In the genomic region with DNA sequence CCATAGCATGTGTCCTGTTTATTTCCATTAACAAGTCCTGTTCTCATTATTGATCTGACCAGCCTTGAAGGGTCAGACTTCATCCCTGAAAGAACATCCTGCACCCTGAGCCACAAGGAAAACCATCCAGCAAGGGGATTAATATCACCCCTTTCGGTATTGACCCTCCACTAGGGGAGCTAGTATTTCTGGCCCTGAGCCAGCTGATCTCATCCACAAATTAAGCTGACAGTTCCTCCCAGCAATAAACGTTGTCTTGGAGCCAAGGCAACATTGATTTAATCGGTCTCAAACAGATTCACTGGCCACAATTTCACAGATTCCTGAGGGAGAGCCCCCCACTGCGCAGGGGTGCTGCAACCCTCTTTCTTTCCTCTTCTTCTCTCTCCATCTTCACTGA, we compare ENCODE assay signal across 9 cellular contexts.
DNase-seq lines count a peak whose midpoint lies in the region; ATAC-seq and TF ChIP-seq lines count a peak whose summit lies in the region.
"Had no signal": no experiment of that assay in that cellular context is flagged by ENCODE, and none has a peak within 500 bp of the region (broad histone marks: within the 10 kb centered on the region; RNA-seq: fewer than 3 reads in every experiment).

No MANE protein-coding gene starts in this region.

- peak; percentile 33 to 35 for DNase-seq in SHP77 (lab: John Stamatoyannopoulos, UW)
- no peak for DNase-seq in SHP77 treated with DMSO at 0.1 percent for 48 hours (lab: John Stamatoyannopoulos, UW)
- DNase-seq in WTC11 (ENCODE audit: low spot score): peak; percentile 22
- DNase-seq in retinal pigment epithelial cell (ENCODE audit: low read depth): no peak
- DNase-seq in activated CD4-positive, alpha-beta T cell treated with anti-CD3 and anti-CD28 coated beads for 4 hours: no peak
- DNase-seq in dorsolateral prefrontal cortex: no peak
- DNase-seq in gastrocnemius medialis: no peak

- H3K4me3 ChIP-seq in retinal pigment epithelial cell (ENCODE audit: low read length): no peak overlapping the region
- no peak overlapping the region for H3K4me3 ChIP-seq in dorsolateral prefrontal cortex
- no peak overlapping the region for H3K4me3 ChIP-seq in gastrocnemius medialis
- H3K4me3 ChIP-seq: ascending aorta had no signal

- in situ Hi-C loops in gastrocnemius medialis (cut with MboI; ENCODE audit: low sequenced_read_pairs in 4 of 4): no loop called here

- POLR2A ChIA-PET in WTC11 (lab: Charles Lee): no interaction called here

- H3K27me3 Mint-ChIP-seq in WTC11 (ENCODE audit: low read depth): no peaks in the 10 kb centered on the region

- TF ChIP-seq POLR2A in gastrocnemius medialis (IDR thresholded peaks at IDR 0.05): no peak

- CTCF ChIA-PET in WTC11 (lab: Charles Lee): interaction anchor here (0.5 to 1.2 kb wide), 22 partner anchors 9 to 1043 kb away, joined by 3 to 9 read pairs (median 4); no protein-coding TSS in a partner anchor

- H3K27ac ChIP-seq in dorsolateral prefrontal cortex (no peak overlapping the region), gastrocnemius medialis (no peak overlapping the region)
- H3K27ac ChIP-seq: ascending aorta had no signal

- H3K4me3 Mint-ChIP-seq in WTC11: no peak overlapping the region

- H3K4me1 ChIP-seq in gastrocnemius medialis: no peaks in the 10 kb centered on the region
- H3K4me1 ChIP-seq: ascending aorta had no signal

- H3K9me3 ChIP-seq in gastrocnemius medialis: no peaks in the 10 kb centered on the region
- H3K9me3 ChIP-seq: ascending aorta had no signal

- ATAC-seq in WTC11 (peak; percentile 86), gastrocnemius medialis (no peak)

- no peaks in the 10 kb centered on the region for H3K36me3 ChIP-seq in gastrocnemius medialis
- H3K36me3 ChIP-seq: ascending aorta had no signal

- H3K27ac Mint-ChIP-seq in WTC11: no peak overlapping the region

- no peaks in the 10 kb centered on the region for H3K36me3 Mint-ChIP-seq in WTC11

- no peaks in the 10 kb centered on the region for H3K27me3 ChIP-seq in dorsolateral prefrontal cortex
- H3K27me3 ChIP-seq in gastrocnemius medialis: no peaks in the 10 kb centered on the region
- H3K27me3 ChIP-seq: ascending aorta had no signal

- TF ChIP-seq CTCF in LNCAP (IDR thresholded peaks at IDR 0.05) (peak; percentile 15; the same call in 1 of the 2 replicates), WTC11 (IDR thresholded peaks at IDR 0.05) (no peak), retinal pigment epithelial cell (conservative IDR thresholded peaks at IDR 0.05; ENCODE audit: low read depth, low read length) (peak; percentile 48), dorsolateral prefrontal cortex (IDR thresholded peaks at IDR 0.05 in 54 of 56, conservative IDR thresholded peaks at IDR 0.05 in 2 of 56; ENCODE audit: low read depth in 1 of 56, partially characterized antibody in 56 of 56) (peak in 1 of 56 donors; percentile 11), gastrocnemius medialis (IDR thresholded peaks at IDR 0.05 in 4 of 5, conservative IDR thresholded peaks at IDR 0.05 in 1 of 5) (no peak)

- H3K9me3 Mint-ChIP-seq in WTC11: peaks cover 5% of the 10 kb centered on the region

- H3K4me1 Mint-ChIP-seq in WTC11: no peaks in the 10 kb centered on the region

- intact Hi-C loops in dorsolateral prefrontal cortex (cut with DNase I): no loop called here
- intact Hi-C loops in gastrocnemius medialis (cut with DNase I; ENCODE audit: low total_unique reads): no loop called here

TF ChIP-seq in WTC11, 78 proteins besides CTCF, POLR2A, EP300 and RAD21:
- TF ChIP-seq SOX15 (CRISPR knock-in tag; IDR thresholded peaks at IDR 0.05): no peak
- no peak for TF ChIP-seq EMX1 (CRISPR knock-in tag; IDR thresholded peaks at IDR 0.05)
- TF ChIP-seq JAZF1 (CRISPR knock-in tag; IDR thresholded peaks at IDR 0.05): no peak
- TF ChIP-seq, protein P1, sequence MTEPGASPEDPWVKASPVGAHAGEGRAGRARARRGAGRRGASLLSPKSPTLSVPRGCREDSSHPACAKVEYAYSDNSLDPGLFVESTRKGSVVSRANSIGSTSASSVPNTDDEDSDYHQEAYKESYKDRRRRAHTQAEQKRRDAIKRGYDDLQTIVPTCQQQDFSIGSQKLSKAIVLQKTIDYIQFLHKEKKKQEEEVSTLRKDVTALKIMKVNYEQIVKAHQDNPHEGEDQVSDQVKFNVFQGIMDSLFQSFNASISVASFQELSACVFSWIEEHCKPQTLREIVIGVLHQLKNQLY (CRISPR knock-in tag; IDR thresholded peaks at IDR 0.05): no peak
- no peak for TF ChIP-seq FOXP4 (CRISPR knock-in tag; IDR thresholded peaks at IDR 0.05)
- no peak for TF ChIP-seq MYBL2 (CRISPR knock-in tag; IDR thresholded peaks at IDR 0.05)
- TF ChIP-seq TEAD1 (CRISPR knock-in tag; IDR thresholded peaks at IDR 0.05): no peak
- TF ChIP-seq ZMAT4 (CRISPR knock-in tag; IDR thresholded peaks at IDR 0.05): no peak
- no peak for TF ChIP-seq NR2C2 (CRISPR knock-in tag; IDR thresholded peaks at IDR 0.05)
TF ChIP-seq in WTC11: peak in this region for 0.

Comparison
In these comparisons a context has a peak if more than half of its experiments do, and no peak if none do; other contexts are left out.
1. DNase-seq: peak in SHP77 (2 of 2) and WTC11 (single experiment); none in SHP77 treated with DMSO at 0.1 percent for 48 hours (single experiment), retinal pigment epithelial cell (single experiment), activated CD4-positive, alpha-beta T cell treated with anti-CD3 and anti-CD28 coated beads for 4 hours (0 of 2), dorsolateral prefrontal cortex (0 of 10) and gastrocnemius medialis (0 of 2).
2. CTCF ChIP-seq: peak in LNCAP (single experiment) and retinal pigment epithelial cell (single experiment); none in WTC11 (single experiment) and gastrocnemius medialis (0 of 5).